ENCODE assay signal across 1 cellular context in the genomic region with DNA sequence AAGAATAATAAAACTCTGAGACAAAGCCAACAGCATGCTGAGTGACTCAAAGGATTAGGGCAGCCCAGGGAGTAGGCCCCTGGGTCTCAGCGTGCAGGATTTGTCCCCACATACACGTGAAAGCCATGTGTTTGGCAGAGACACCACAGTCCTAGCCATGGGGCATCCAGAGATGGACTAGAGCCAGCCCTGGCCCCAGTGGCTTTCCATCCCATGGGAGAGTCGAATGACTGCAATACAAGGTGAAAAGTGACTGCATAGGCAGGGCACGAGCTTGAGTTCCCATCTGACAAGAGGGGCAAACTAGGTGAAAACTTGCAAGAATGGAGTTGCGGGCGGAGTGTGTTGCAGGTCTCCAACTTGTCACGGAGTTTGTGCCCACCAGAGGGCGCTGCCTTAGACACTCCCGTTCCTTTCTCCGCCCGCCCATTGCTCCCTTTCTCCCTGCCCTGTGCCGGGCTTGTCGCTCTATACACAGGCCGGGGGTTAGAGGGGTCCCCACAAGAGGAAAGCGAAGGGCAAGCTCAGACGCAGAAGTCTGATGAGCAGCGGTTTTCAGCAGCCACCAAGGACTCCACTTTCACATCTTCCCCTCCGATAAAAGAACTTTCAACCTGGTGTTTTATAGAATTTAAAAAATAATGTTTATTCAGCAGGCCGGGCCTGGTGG.
TF ChIP-seq lines count a peak whose summit lies in the region.

No MANE protein-coding gene starts in this region.

TF ChIP-seq in K562, 482 proteins besides CTCF, POLR2A, EP300 and RAD21 (continued from another document):
- TF ChIP-seq MLLT1 (IDR thresholded peaks at IDR 0.05), result no peak
- no peak for TF ChIP-seq ZC3H4 (CRISPR knock-in tag; IDR thresholded peaks at IDR 0.05; ENCODE audit: borderline replicate concordance)
- TF ChIP-seq RBM15 (IDR thresholded peaks at IDR 0.05; ENCODE audit: insufficient read depth, low read length), result no peak
- no peak for TF ChIP-seq NCOA4 (IDR thresholded peaks at IDR 0.05; ENCODE audit: partially characterized antibody)
- no peak for TF ChIP-seq TFE3 (CRISPR knock-in tag; IDR thresholded peaks at IDR 0.05)
- no peak for TF ChIP-seq ARID1B (IDR thresholded peaks at IDR 0.05)
- TF ChIP-seq STAT5B (CRISPR knock-in tag; IDR thresholded peaks at IDR 0.05), result no peak
- TF ChIP-seq ZNF274 (IDR thresholded peaks at IDR 0.05; ENCODE audit: borderline replicate concordance, low read depth, low read length), result no peak
- TF ChIP-seq CSDE1 (IDR thresholded peaks at IDR 0.05), result no peak
- no peak for TF ChIP-seq ZNF644 (tag; IDR thresholded peaks at IDR 0.05; ENCODE audit: low read depth)
- TF ChIP-seq ZNF324 (CRISPR knock-in tag; IDR thresholded peaks at IDR 0.05), result no peak
- TF ChIP-seq ZNF134 (CRISPR knock-in tag; conservative IDR thresholded peaks at IDR 0.05), result no peak
TF ChIP-seq in K562: peak in this region for 51.
